ENCODE assay signal across 2 cellular contexts in the genomic region with DNA sequence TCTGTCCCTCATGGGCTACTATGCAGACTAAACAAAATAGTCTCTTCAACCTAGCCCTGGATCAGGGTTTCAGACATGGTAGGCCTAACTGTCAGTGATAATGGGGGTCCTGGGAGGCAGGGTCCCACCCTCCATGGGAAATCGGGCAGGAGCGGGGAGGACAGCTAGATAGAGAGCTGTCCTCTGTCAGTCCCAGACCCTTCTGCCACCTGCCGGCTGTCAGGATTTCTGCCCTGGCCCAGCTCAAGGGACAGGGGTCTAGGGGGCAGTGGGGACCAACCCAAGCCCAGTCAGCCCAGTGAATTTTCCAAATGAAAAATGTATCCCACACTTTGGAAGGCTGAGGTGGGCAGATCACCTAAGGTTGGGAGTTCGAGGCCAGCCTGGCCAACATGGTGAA.
TF ChIP-seq lines count a peak whose summit lies in the region.

No MANE protein-coding gene starts in this region.

TF ChIP-seq in GM23338, 12 proteins besides CTCF, POLR2A, EP300 and RAD21 (continues in another document):
- TF ChIP-seq, protein P1, sequence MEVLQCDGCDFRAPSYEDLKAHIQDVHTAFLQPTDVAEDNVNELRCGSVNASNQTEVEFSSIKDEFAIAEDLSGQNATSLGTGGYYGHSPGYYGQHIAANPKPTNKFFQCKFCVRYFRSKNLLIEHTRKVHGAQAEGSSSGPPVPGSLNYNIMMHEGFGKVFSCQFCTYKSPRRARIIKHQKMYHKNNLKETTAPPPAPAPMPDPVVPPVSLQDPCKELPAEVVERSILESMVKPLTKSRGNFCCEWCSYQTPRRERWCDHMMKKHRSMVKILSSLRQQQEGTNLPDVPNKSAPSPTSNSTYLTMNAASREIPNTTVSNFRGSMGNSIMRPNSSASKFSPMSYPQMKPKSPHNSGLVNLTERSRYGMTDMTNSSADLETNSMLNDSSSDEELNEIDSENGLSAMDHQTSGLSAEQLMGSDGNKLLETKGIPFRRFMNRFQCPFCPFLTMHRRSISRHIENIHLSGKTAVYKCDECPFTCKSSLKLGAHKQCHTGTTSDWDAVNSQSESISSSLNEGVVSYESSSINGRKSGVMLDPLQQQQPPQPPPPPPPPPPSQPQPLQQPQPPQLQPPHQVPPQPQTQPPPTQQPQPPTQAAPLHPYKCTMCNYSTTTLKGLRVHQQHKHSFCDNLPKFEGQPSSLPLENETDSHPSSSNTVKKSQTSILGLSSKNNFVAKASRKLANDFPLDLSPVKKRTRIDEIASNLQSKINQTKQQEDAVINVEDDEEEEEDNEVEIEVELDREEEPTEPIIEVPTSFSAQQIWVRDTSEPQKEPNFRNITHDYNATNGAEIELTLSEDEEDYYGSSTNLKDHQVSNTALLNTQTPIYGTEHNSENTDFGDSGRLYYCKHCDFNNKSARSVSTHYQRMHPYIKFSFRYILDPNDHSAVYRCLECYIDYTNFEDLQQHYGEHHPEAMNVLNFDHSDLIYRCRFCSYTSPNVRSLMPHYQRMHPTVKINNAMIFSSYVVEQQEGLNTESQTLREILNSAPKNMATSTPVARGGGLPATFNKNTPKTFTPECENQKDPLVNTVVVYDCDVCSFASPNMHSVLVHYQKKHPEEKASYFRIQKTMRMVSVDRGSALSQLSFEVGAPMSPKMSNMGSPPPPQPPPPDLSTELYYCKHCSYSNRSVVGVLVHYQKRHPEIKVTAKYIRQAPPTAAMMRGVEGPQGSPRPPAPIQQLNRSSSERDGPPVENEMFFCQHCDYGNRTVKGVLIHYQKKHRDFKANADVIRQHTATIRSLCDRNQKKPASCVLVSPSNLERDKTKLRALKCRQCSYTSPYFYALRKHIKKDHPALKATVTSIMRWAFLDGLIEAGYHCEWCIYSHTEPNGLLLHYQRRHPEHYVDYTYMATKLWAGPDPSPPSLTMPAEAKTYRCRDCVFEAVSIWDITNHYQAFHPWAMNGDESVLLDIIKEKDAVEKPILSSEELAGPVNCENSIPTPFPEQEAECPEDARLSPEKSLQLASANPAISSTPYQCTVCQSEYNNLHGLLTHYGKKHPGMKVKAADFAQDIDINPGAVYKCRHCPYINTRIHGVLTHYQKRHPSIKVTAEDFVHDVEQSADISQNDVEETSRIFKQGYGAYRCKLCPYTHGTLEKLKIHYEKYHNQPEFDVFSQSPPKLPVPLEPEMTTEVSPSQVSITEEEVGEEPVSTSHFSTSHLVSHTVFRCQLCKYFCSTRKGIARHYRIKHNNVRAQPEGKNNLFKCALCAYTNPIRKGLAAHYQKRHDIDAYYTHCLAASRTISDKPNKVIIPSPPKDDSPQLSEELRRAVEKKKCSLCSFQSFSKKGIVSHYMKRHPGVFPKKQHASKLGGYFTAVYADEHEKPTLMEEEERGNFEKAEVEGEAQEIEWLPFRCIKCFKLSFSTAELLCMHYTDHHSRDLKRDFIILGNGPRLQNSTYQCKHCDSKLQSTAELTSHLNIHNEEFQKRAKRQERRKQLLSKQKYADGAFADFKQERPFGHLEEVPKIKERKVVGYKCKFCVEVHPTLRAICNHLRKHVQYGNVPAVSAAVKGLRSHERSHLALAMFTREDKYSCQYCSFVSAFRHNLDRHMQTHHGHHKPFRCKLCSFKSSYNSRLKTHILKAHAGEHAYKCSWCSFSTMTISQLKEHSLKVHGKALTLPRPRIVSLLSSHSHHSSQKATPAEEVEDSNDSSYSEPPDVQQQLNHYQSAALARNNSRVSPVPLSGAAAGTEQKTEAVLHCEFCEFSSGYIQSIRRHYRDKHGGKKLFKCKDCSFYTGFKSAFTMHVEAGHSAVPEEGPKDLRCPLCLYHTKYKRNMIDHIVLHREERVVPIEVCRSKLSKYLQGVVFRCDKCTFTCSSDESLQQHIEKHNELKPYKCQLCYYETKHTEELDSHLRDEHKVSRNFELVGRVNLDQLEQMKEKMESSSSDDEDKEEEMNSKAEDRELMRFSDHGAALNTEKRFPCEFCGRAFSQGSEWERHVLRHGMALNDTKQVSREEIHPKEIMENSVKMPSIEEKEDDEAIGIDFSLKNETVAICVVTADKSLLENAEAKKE (CRISPR knock-in tag; IDR thresholded peaks at IDR 0.05): no peak
- TF ChIP-seq STAT1 (IDR thresholded peaks at IDR 0.05; ENCODE audit: unreplicated experiment): no peak
- TF ChIP-seq ETS1 (IDR thresholded peaks at IDR 0.05): no peak
- TF ChIP-seq POLR2AphosphoS5 (IDR thresholded peaks at IDR 0.05; ENCODE audit: low read depth): no peak
- no peak for TF ChIP-seq ZNF114 (CRISPR knock-in tag; IDR thresholded peaks at IDR 0.05)
- TF ChIP-seq CREB1 (CRISPR knock-in tag; IDR thresholded peaks at IDR 0.05; ENCODE audit: low read depth): no peak
- TF ChIP-seq EZH2phosphoT487 (IDR thresholded peaks at IDR 0.05; ENCODE audit: unreplicated experiment): no peak
- no peak for TF ChIP-seq EZH2 (IDR thresholded peaks at IDR 0.05; ENCODE audit: low read depth, unreplicated experiment)
- TF ChIP-seq ZNF331 (CRISPR knock-in tag; IDR thresholded peaks at IDR 0.05; ENCODE audit: low read depth): no peak
- TF ChIP-seq JUNB (IDR thresholded peaks at IDR 0.05; ENCODE audit: unreplicated experiment): no peak
- no peak for TF ChIP-seq NANOG (IDR thresholded peaks at IDR 0.05; ENCODE audit: borderline replicate concordance)

TF ChIP-seq in WTC11, 78 proteins besides CTCF, POLR2A, EP300 and RAD21:
- TF ChIP-seq SOX15 (CRISPR knock-in tag; IDR thresholded peaks at IDR 0.05) (no peak), CREM (CRISPR knock-in tag; IDR thresholded peaks at IDR 0.05) (no peak), RELA (CRISPR knock-in tag; IDR thresholded peaks at IDR 0.05; ENCODE audit: borderline replicate concordance) (no peak), TEAD1 (CRISPR knock-in tag; IDR thresholded peaks at IDR 0.05) (no peak)
